8 cellular contexts compared by ENCODE assay signal in genomic region chr17:38881600-38882191, GRCh38. TPM values are rescaled to one million over a fixed set of nuclear protein-coding genes. Genes with fewer than 3 reads are reported as not detected.
DNase-seq lines count a peak whose midpoint lies in the region; ATAC-seq and TF ChIP-seq lines count a peak whose summit lies in the region.

No MANE protein-coding gene starts in this region.

- no peaks in the 10 kb centered on the region for H3K27me3 ChIP-seq in DOHH2 (ENCODE audit: control insufficient read depth, low read length)
- no peaks in the 10 kb centered on the region for H3K27me3 ChIP-seq in mesendoderm (ENCODE audit: insufficient read depth, low read length, poor library complexity)

- H3K9me3 ChIP-seq in DOHH2 (ENCODE audit: control insufficient read depth, insufficient read depth, low read length) (no peaks in the 10 kb centered on the region), OCI-LY7 (ENCODE audit: low read length) (no peaks in the 10 kb centered on the region)

- H3K4me2 ChIP-seq in DOHH2 (ENCODE audit: low read length) (peak overlapping the region; percentile 4), OCI-LY7 (ENCODE audit: low read length) (peak overlapping the region; percentile 50), mesendoderm (ENCODE audit: low read length) (no peak overlapping the region)

- CTCF ChIA-PET in OCI-LY7 (lab: Charles Lee; ENCODE audit: unreplicated experiment), result no interaction called here

- peak overlapping the region; percentile 17 for H2BK5ac ChIP-seq in mesendoderm (ENCODE audit: low read length)

- H4K20me1 ChIP-seq in DOHH2 (ENCODE audit: control insufficient read depth, insufficient read depth, low read depth, low read length) (no peaks in the 10 kb centered on the region), OCI-LY7 (ENCODE audit: insufficient read depth, low read length) (no peaks in the 10 kb centered on the region; the same call in 1 of the 2 replicates)

- H3K56ac ChIP-seq in mesendoderm (ENCODE audit: low read length), result peak overlapping the region; percentile 77

- H4K8ac ChIP-seq in mesendoderm (ENCODE audit: low read depth, low read length), result no peak overlapping the region

- H3K36me3 ChIP-seq in DOHH2 (ENCODE audit: control insufficient read depth, low read length) (peaks cover 74% of the 10 kb centered on the region), OCI-LY7 (ENCODE audit: insufficient read depth, low read length) (peaks cover 82% of the 10 kb centered on the region), mesendoderm (ENCODE audit: control insufficient read depth, insufficient read depth, low read length) (peaks cover 2% of the 10 kb centered on the region)

- no peak overlapping the region for H2AK5ac ChIP-seq in mesendoderm (ENCODE audit: low read length)

- intact Hi-C loops in OCI-LY7 (cut with micrococcal nuclease; ENCODE audit: unreplicated experiment), result no loop called here

- H2BK15ac ChIP-seq in mesendoderm (replicated peaks; ENCODE audit: low read depth), result no peak overlapping the region

- H3K4me1 ChIP-seq in DOHH2 (ENCODE audit: control insufficient read depth, low read length), result peaks cover 51% of the 10 kb centered on the region
- peaks cover 82% of the 10 kb centered on the region for H3K4me1 ChIP-seq in OCI-LY7 (ENCODE audit: insufficient read depth, low read length, poor library complexity, severe bottlenecking)
- H3K4me1 ChIP-seq in mesendoderm (ENCODE audit: control insufficient read depth, low read depth, low read length), result peaks cover 33% of the 10 kb centered on the region

- peak overlapping the region; percentile 17; the same call in 1 of the 2 replicates for H3K27ac ChIP-seq in DOHH2 (ENCODE audit: low read depth, low read length)
- peak overlapping the region; percentile 55 for H3K27ac ChIP-seq in OCI-LY7 (ENCODE audit: low read depth, low read length, poor library complexity, severe bottlenecking)
- no peak overlapping the region for H3K27ac ChIP-seq in mesendoderm (ENCODE audit: low read depth, low read length)

- POLR2A ChIA-PET in OCI-LY7 (lab: Charles Lee), result interaction anchor here (0.6 to 1.9 kb wide), 6 partner anchors 10 to 175 kb away, joined by 3 to 5 read pairs (median 3); partner anchors contain the start of gene LASP1NB

- no peaks in the 10 kb centered on the region for H3F3A ChIP-seq in DOHH2 (ENCODE audit: control insufficient read depth, insufficient read depth)

- H3K79me1 ChIP-seq in mesendoderm (ENCODE audit: low read length), result peaks cover 37% of the 10 kb centered on the region

- no peak overlapping the region for H3K23ac ChIP-seq in mesendoderm (ENCODE audit: low read length)

- TF ChIP-seq CTCF in DOHH2 (IDR thresholded peaks at IDR 0.05; ENCODE audit: low read depth, low read length, poor library complexity, severe bottlenecking), result no peak
- TF ChIP-seq CTCF in OCI-LY7 (conservative IDR thresholded peaks at IDR 0.05; ENCODE audit: low read length), result no peak
- TF ChIP-seq CTCF in choroid plexus epithelial cell (conservative IDR thresholded peaks at IDR 0.05; ENCODE audit: low read depth, low read length), result no peak

- no peak for ATAC-seq in HG03521 (IDR thresholded peaks at IDR 0.05; ENCODE audit: unreplicated experiment)

- H3K79me2 ChIP-seq in DOHH2 (ENCODE audit: control insufficient read depth, low read length) (peaks cover 82% of the 10 kb centered on the region), OCI-LY7 (ENCODE audit: insufficient read depth, low read depth, low read length) (peaks cover 86% of the 10 kb centered on the region; the same call in 1 of the 2 replicates), mesendoderm (ENCODE audit: control insufficient read depth, insufficient read depth, low read length) (peaks cover 62% of the 10 kb centered on the region)

- H3K4ac ChIP-seq in mesendoderm (ENCODE audit: low read depth, low read length), result no peak overlapping the region

- H3K18ac ChIP-seq in mesendoderm (ENCODE audit: low read length), result no peak overlapping the region

- H2BK120ac ChIP-seq in mesendoderm (ENCODE audit: low read depth, low read length), result no peak overlapping the region

- BruUV-seq in OCI-LY7 (replicated peaks; lab: Mats Ljungman, UMichigan), result no TSS peak

- H3K9me2 ChIP-seq in DOHH2 (replicated peaks; ENCODE audit: control insufficient read depth, low read length) (no peaks in the 10 kb centered on the region), OCI-LY7 (ENCODE audit: insufficient read depth, low read length) (no peaks in the 10 kb centered on the region)

- no peak overlapping the region for H2AFZ ChIP-seq in OCI-LY7 (ENCODE audit: low read length)

- peak; percentile 87 for DNase-seq in OCI-LY7 (ENCODE audit: low spot score)
- DNase-seq in choroid plexus epithelial cell (ENCODE audit: low read depth), result peak; percentile 95
- no peak for DNase-seq in mesendoderm
- DNase-seq in ureter (ENCODE audit: low spot score), result peak; percentile 77
- no peak for DNase-seq in germinal center (ENCODE audit: low spot score)
- DNase-seq in NCI-H510A (lab: John Stamatoyannopoulos, UW), result no peak

- H3K9ac ChIP-seq in mesendoderm (ENCODE audit: low read length), result peak overlapping the region; percentile 37

- WGBS in mesendoderm (ENCODE audit: extremely low coverage, insufficient coverage, low lambda C conversion rate), result no CpG with 5 or more reads among the region's 8 CpGs

- H3K4me3 ChIP-seq in DOHH2 (ENCODE audit: low read length), result no peak overlapping the region
- peak overlapping the region; percentile 4 for H3K4me3 ChIP-seq in OCI-LY7 (ENCODE audit: low read depth, low read length, poor library complexity, severe bottlenecking)
- no peak overlapping the region for H3K4me3 ChIP-seq in choroid plexus epithelial cell (ENCODE audit: low read depth, low read length)
- H3K4me3 ChIP-seq in mesendoderm (ENCODE audit: low read length), result no peak overlapping the region

- H4K5ac ChIP-seq in mesendoderm (ENCODE audit: low read length), result no peak overlapping the region

RNA-seq across cellular contexts. Expression of gene LASP1, which starts 11.8 kb away (rescaled TPM):
- 44.3 and 48.6 TPM in 2 replicates for total RNA-seq in OCI-LY7 (2014; rRNA removed; shearing (Covaris generic))
- total RNA-seq in OCI-LY7 (2022), result 101 and 110 TPM in 2 replicates
- 160 TPM for polyA plus RNA-seq in mesendoderm (2013, experiment 1 of 2)
- polyA plus RNA-seq in mesendoderm (2013, experiment 2 of 2), result 164 TPM
- total RNA-seq in ureter, result 126 TPM

RNA-seq across cellular contexts. Expression of gene RPL23, which starts 28.2 kb away (rescaled TPM):
- total RNA-seq in OCI-LY7 (2014; rRNA removed; shearing (Covaris generic)), result 1,289 and 1,881 TPM in 2 replicates
- total RNA-seq in OCI-LY7 (2022) (1,611 and 1,766 TPM in 2 replicates), ureter (1,659 TPM)
- 4,252 TPM for polyA plus RNA-seq in mesendoderm (2013, experiment 1 of 2)
- polyA plus RNA-seq in mesendoderm (2013, experiment 2 of 2), result 4,329 TPM

RNA-seq across cellular contexts. Expression of gene CWC25, which starts 56.6 kb away (rescaled TPM):
- total RNA-seq in OCI-LY7 (2014; rRNA removed; shearing (Covaris generic)), result 22.2 and 25.4 TPM in 2 replicates
- total RNA-seq in OCI-LY7 (2022) (26.8 and 30.8 TPM in 2 replicates), ureter (29.0 TPM)
- 13.8 TPM for polyA plus RNA-seq in mesendoderm (2013, experiment 1 of 2)
- polyA plus RNA-seq in mesendoderm (2013, experiment 2 of 2), result 14.3 TPM

Comparison
In these comparisons a context has a peak if more than half of its experiments do, and no peak if none do; other contexts are left out.
1. DNase-seq: peak in OCI-LY7 (single experiment), choroid plexus epithelial cell (single experiment) and ureter (single experiment); none in mesendoderm (single experiment), germinal center (single experiment) and NCI-H510A (single experiment).